17 cellular contexts compared by ENCODE assay signal in genomic region chr3:52527039-52527731, GRCh38. TPM values are rescaled to one million over a fixed set of nuclear protein-coding genes. Genes with fewer than 3 reads are reported as not detected.
A peak's percentile ranks its signal among the peaks of the same experiment; 100 is the strongest.
DNase-seq lines count a peak whose midpoint lies in the region; ATAC-seq and TF ChIP-seq lines count a peak whose summit lies in the region.
"Had no signal": no experiment of that assay in that cellular context is flagged by ENCODE, and none has a peak within 500 bp of the region (broad histone marks: within the 10 kb centered on the region; RNA-seq: fewer than 3 reads in every experiment).

No MANE protein-coding gene starts in this region.

- peak overlapping the region; percentile 74 for H3K27ac ChIP-seq in RWPE2 (ENCODE audit: poor library complexity, severe bottlenecking)
- peak overlapping the region; percentile 83 to 92 for H3K27ac ChIP-seq in right atrium auricular region
- H3K27ac ChIP-seq: C4-2B, pancreas had no signal

- no peaks in the 10 kb centered on the region for H3K9me3 ChIP-seq in RWPE2 (ENCODE audit: severe bottlenecking)
- H3K9me3 ChIP-seq in right atrium auricular region: no peaks in the 10 kb centered on the region
- H3K9me3 ChIP-seq: pancreas, vagina had no signal

- H3K36me3 ChIP-seq in RWPE2 (ENCODE audit: low read depth): peaks cover 43% of the 10 kb centered on the region
- peaks cover 45% of the 10 kb centered on the region for H3K36me3 ChIP-seq in right atrium auricular region
- H3K36me3 ChIP-seq: pancreas had no signal

- H3K4me3 ChIP-seq in RWPE2 (ENCODE audit: severe bottlenecking) (no peak overlapping the region), right atrium auricular region (no peak overlapping the region)
- H3K4me3 ChIP-seq: pancreas, vagina had no signal

- peaks cover 17% of the 10 kb centered on the region for H3K4me1 ChIP-seq in RWPE2 (ENCODE audit: insufficient read depth, poor library complexity, severe bottlenecking)
- H3K4me1 ChIP-seq in right atrium auricular region: peaks cover 0 to 77% of the 10 kb centered on the region in 2 donors
- H3K4me1 ChIP-seq: pancreas had no signal

- peak; percentile 40 for DNase-seq in EL
- no peak for DNase-seq in RWPE2 (ENCODE audit: low spot score)
- no peak for DNase-seq in right atrium auricular region (ENCODE audit: low spot score)
- peak; percentile 25 for DNase-seq in renal cortical epithelial cell (ENCODE audit: low read depth)
- no peak for DNase-seq in GF-D8 (lab: John Stamatoyannopoulos, UW)
- no peak for DNase-seq in SIG-M5 treated with dmso at 0.1 percent for 504 hours (lab: John Stamatoyannopoulos, UW; ENCODE audit: unreplicated experiment)
- no peak for DNase-seq in T-helper 9 cell
- no peak for DNase-seq in anterior cingulate cortex (lab: John Stamatoyannopoulos, UW)
- DNase-seq: activated CD4-positive, alpha-beta T cell treated with anti-CD3 and anti-CD28 coated beads, Interleukin-2, amount 50 U/mL, for 4 hours; KBM-7; mammary epithelial cell; NCI-H524; RPMI8226 had no signal

- no peak for ATAC-seq in RWPE2 (ENCODE audit: low read depth)
- ATAC-seq: pancreas had no signal

- no peak for TF ChIP-seq CTCF in RWPE2 (IDR thresholded peaks at IDR 0.05; ENCODE audit: poor library complexity, severe bottlenecking)
- TF ChIP-seq CTCF in right atrium auricular region (IDR thresholded peaks at IDR 0.05): no peak

- H3K27me3 ChIP-seq in RWPE2 (ENCODE audit: insufficient read depth, poor library complexity, severe bottlenecking) (no peaks in the 10 kb centered on the region), right atrium auricular region (no peaks in the 10 kb centered on the region)
- H3K27me3 ChIP-seq: pancreas, vagina had no signal

RNA-seq across cellular contexts. Expression of gene NT5DC2, which starts 6.5 kb away (rescaled TPM):
- total RNA-seq in right atrium auricular region (100 to 1,000 TPM in 1 of 2 donors, 10 to 100 TPM in 1; 94.0 to 146 TPM), renal cortical epithelial cell (20.3 and 27.7 TPM in 2 replicates)

RNA-seq across cellular contexts. Expression of gene UQCC5, which starts 9.2 kb away (rescaled TPM):
- 1 to 10 TPM; 1.2 to 3.1 TPM for total RNA-seq in right atrium auricular region
- 0.69 and 2.4 TPM in 2 replicates for total RNA-seq in renal cortical epithelial cell

RNA-seq across cellular contexts. Expression of gene STAB1, which starts 32.0 kb away (rescaled TPM):
- total RNA-seq in right atrium auricular region: 10 to 100 TPM; 46.5 to 62.6 TPM
- 0.50 and 0.69 TPM in 2 replicates for total RNA-seq in renal cortical epithelial cell
- total RNA-seq: Daoy had no signal

Comparison
In these comparisons a context has a peak if more than half of its experiments do, and no peak if none do; other contexts are left out.
1. DNase-seq: peak in EL (single experiment) and renal cortical epithelial cell (single experiment); none in RWPE2 (single experiment), right atrium auricular region (single experiment), GF-D8 (single experiment), SIG-M5 treated with dmso at 0.1 percent for 504 hours (single experiment), T-helper 9 cell (single experiment) and anterior cingulate cortex (0 of 58).
2. RNA of gene STAB1, which starts 32.0 kb away (total RNA-seq): 46.5 to 62.6 TPM in right atrium auricular region; 0.50 to 0.69 TPM in renal cortical epithelial cell; every median in the first group is over 10 times any median in the second.